20 cellular contexts compared by ENCODE assay signal in genomic region chr7:137768371-137768770, GRCh38.
"Had no signal": no experiment of that assay in that cellular context is flagged by ENCODE, and none has a peak within 500 bp of the region (broad histone marks: within the 10 kb centered on the region; RNA-seq: fewer than 3 reads in every experiment).

No MANE protein-coding gene starts in this region.

- FAIRE-seq: frontal cortex, islet of Langerhans had no signal

- ATAC-seq: heart left ventricle; left lung; natural killer cell treated with Interleukin-12 subunit alpha and Interleukin-12 subunit beta and Interleukin-15 and Interleukin-18, amount 100 ng/mL, for 72 hours had no signal

- H3K4me3 Mint-ChIP-seq: activated CD4-positive, alpha-beta memory T cell treated with anti-CD3 and anti-CD28 coated beads for 36 hours; activated naive CD8-positive, alpha-beta T cell treated with anti-CD3 and anti-CD28 coated beads, Interleukin-2, amount 10 ng/mL, durations not matched to agents 7 days and 5 days; memory B cell; natural killer cell treated with Interleukin-12 subunit alpha and Interleukin-12 subunit beta and Interleukin-15 and Interleukin-18, amount 100 ng/mL, for 72 hours; stimulated activated naive CD8-positive, alpha-beta T cell treated with anti-CD3 and anti-CD28 coated beads, Interleukin-15, Interleukin-2, amounts not matched to agents 100 ng/mL and 50 ng/mL, for 24 hours; T-helper 2 cell treated with Interferon-gamma antibody and Interleukin-4, amounts not matched to agents 5 μg/mL and 100 μg/mL, for 36 hours had no signal

- H3K36me3 ChIP-seq: ascending aorta, heart left ventricle, left lung, ovary had no signal

- H3K27me3 Mint-ChIP-seq: natural killer cell treated with Interleukin-12 subunit alpha and Interleukin-12 subunit beta and Interleukin-15 and Interleukin-18, amount 100 ng/mL, for 72 hours had no signal

- H3K4me1 ChIP-seq: left lung had no signal

- H3K9me3 Mint-ChIP-seq: activated CD4-positive, alpha-beta memory T cell treated with anti-CD3 and anti-CD28 coated beads for 36 hours; activated naive CD8-positive, alpha-beta T cell treated with anti-CD3 and anti-CD28 coated beads, Interleukin-2, amount 10 ng/mL, durations not matched to agents 7 days and 5 days; stimulated activated naive CD8-positive, alpha-beta T cell treated with anti-CD3 and anti-CD28 coated beads, Interleukin-15, Interleukin-2, amounts not matched to agents 100 ng/mL and 50 ng/mL, for 24 hours; T-helper 2 cell treated with Interferon-gamma antibody and Interleukin-4, amounts not matched to agents 5 μg/mL and 100 μg/mL, for 36 hours had no signal

- H3K27ac Mint-ChIP-seq: activated CD4-positive, alpha-beta memory T cell treated with anti-CD3 and anti-CD28 coated beads for 36 hours; activated naive CD8-positive, alpha-beta T cell treated with anti-CD3 and anti-CD28 coated beads, Interleukin-2, amount 10 ng/mL, durations not matched to agents 7 days and 5 days; memory B cell; natural killer cell treated with Interleukin-12 subunit alpha and Interleukin-12 subunit beta and Interleukin-15 and Interleukin-18, amount 100 ng/mL, for 72 hours; stimulated activated naive CD8-positive, alpha-beta T cell treated with anti-CD3 and anti-CD28 coated beads, Interleukin-15, Interleukin-2, amounts not matched to agents 100 ng/mL and 50 ng/mL, for 24 hours; T-helper 2 cell treated with Interferon-gamma antibody and Interleukin-4, amounts not matched to agents 5 μg/mL and 100 μg/mL, for 36 hours had no signal

- H3K4me1 Mint-ChIP-seq: activated naive CD8-positive, alpha-beta T cell treated with anti-CD3 and anti-CD28 coated beads, Interleukin-2, amount 10 ng/mL, durations not matched to agents 7 days and 5 days; memory B cell had no signal

- DNase-seq: activated CD4-positive, alpha-beta memory T cell treated with anti-CD3 and anti-CD28 coated beads for 36 hours; activated CD4-positive, alpha-beta T cell treated with anti-CD3 and anti-CD28 coated beads for 1 hour; activated gamma-delta T cell treated with Interleukin-2 at 50 U/mL for 16 hours; activated naive CD8-positive, alpha-beta T cell treated with anti-CD3 and anti-CD28 coated beads, Interleukin-2, amount 10 ng/mL, durations not matched to agents 7 days and 5 days; activated T-cell treated with anti-CD3 and anti-CD28 coated beads, Interleukin-2, amount 50 U/mL, for 48 hours; effector memory CD4-positive, alpha-beta T cell; heart left ventricle; left lung; ovary; stimulated activated CD4-positive, alpha-beta T cell treated with anti-CD3 and anti-CD28 coated beads, Interleukin-2, amount 100 ng/mL, for 48 hours; SW 1271 had no signal

- H3K9me3 ChIP-seq: ascending aorta, heart left ventricle, left lung, ovary had no signal

- H3K36me3 Mint-ChIP-seq: activated CD4-positive, alpha-beta memory T cell treated with anti-CD3 and anti-CD28 coated beads for 36 hours; activated naive CD8-positive, alpha-beta T cell treated with anti-CD3 and anti-CD28 coated beads, Interleukin-2, amount 10 ng/mL, durations not matched to agents 7 days and 5 days; memory B cell; natural killer cell treated with Interleukin-12 subunit alpha and Interleukin-12 subunit beta and Interleukin-15 and Interleukin-18, amount 100 ng/mL, for 72 hours had no signal

- H3K27ac ChIP-seq: epithelial cell of prostate, heart left ventricle, left lung, ovary had no signal

- H3K4me3 ChIP-seq: ascending aorta, coronary artery, heart left ventricle, left lung, ovary had no signal

- H3K27me3 ChIP-seq: ascending aorta, heart left ventricle, left lung, ovary had no signal
